ENCODE assay signal across 15 cellular contexts in genomic region chr10:47078393-47079163, GRCh38.
"Had no signal": no experiment of that assay in that cellular context is flagged by ENCODE, and none has a peak within 500 bp of the region (broad histone marks: within the 10 kb centered on the region; RNA-seq: fewer than 3 reads in every experiment).

No MANE protein-coding gene starts in this region.

- H3K36me3 ChIP-seq: ascending aorta, neutrophil, right atrium auricular region, transverse colon had no signal

- H3K4me1 ChIP-seq: ascending aorta, foreskin keratinocyte, right atrium auricular region, transverse colon had no signal

- H3K36me3 Mint-ChIP-seq: memory B cell; stimulated activated memory B cell treated with anti-CD40 and anti-IgM and Interleukin-4, amounts not matched to agents 10 μg/mL and 1 μg/mL and 100 μg/mL, for 72 hours had no signal

- H3K9me3 ChIP-seq: ascending aorta, neutrophil, right atrium auricular region, transverse colon had no signal

- FAIRE-seq: colon, endothelial cell of umbilical vein, small intestine had no signal

- H3K27me3 ChIP-seq: ascending aorta, right atrium auricular region, transverse colon had no signal

- H3K4me3 ChIP-seq: ascending aorta, right atrium auricular region, transverse colon had no signal

- ATAC-seq: foreskin keratinocyte; stimulated activated memory B cell treated with anti-CD40 and anti-IgM and Interleukin-4, amounts not matched to agents 10 μg/mL and 1 μg/mL and 100 μg/mL, for 72 hours had no signal

- H3K27ac Mint-ChIP-seq: memory B cell; stimulated activated memory B cell treated with anti-CD40 and anti-IgM and Interleukin-4, amounts not matched to agents 10 μg/mL and 1 μg/mL and 100 μg/mL, for 72 hours had no signal

- H3K4me1 Mint-ChIP-seq: memory B cell; stimulated activated memory B cell treated with anti-CD40 and anti-IgM and Interleukin-4, amounts not matched to agents 10 μg/mL and 1 μg/mL and 100 μg/mL, for 72 hours had no signal

- H3K9me3 Mint-ChIP-seq: memory B cell; stimulated activated memory B cell treated with anti-CD40 and anti-IgM and Interleukin-4, amounts not matched to agents 10 μg/mL and 1 μg/mL and 100 μg/mL, for 72 hours had no signal

- H3K27ac ChIP-seq: ascending aorta, foreskin keratinocyte, neutrophil, right atrium auricular region, transverse colon had no signal

- DNase-seq: activated CD4-positive, alpha-beta T cell treated with anti-CD3 and anti-CD28 coated beads, Interleukin-2, amount 50 U/mL, for 1 hour; activated CD4-positive, CD25-positive, alpha-beta regulatory T cell; activated gamma-delta T cell treated with Interleukin-2 at 50 U/mL for 16 hours; activated T-cell treated with anti-CD3 and anti-CD28 coated beads, Interleukin-2, amount 50 U/mL, for 48 hours; posterior cingulate gyrus; small intestine; transverse colon had no signal

- H3K4me3 Mint-ChIP-seq: memory B cell; stimulated activated memory B cell treated with anti-CD40 and anti-IgM and Interleukin-4, amounts not matched to agents 10 μg/mL and 1 μg/mL and 100 μg/mL, for 72 hours had no signal
